Comparison of ENCODE assay signal across 12 cellular contexts in genomic region chr4:53854991-53855885, GRCh38.
DNase-seq lines count a peak whose midpoint lies in the region; ATAC-seq, FAIRE-seq and TF ChIP-seq lines count a peak whose summit lies in the region.
"Had no signal": no experiment of that assay in that cellular context is flagged by ENCODE, and none has a peak within 500 bp of the region (broad histone marks: within the 10 kb centered on the region; RNA-seq: fewer than 3 reads in every experiment).

No MANE protein-coding gene starts in this region.

- H3K4me2 ChIP-seq in mesenchymal stem cell (ENCODE audit: low read length, poor library complexity, severe bottlenecking), result no peak overlapping the region

- DNase-seq in AG09319 (ENCODE audit: extremely low read depth, low read depth), result peak; percentile 20
- peak; percentile 87 for DNase-seq in MV-4-11 (lab: John Stamatoyannopoulos, UW)
- DNase-seq in bronchial epithelial cell (ENCODE audit: low read depth), result peak; percentile 61
- peak; percentile 25 for DNase-seq in mesenchymal stem cell
- DNase-seq in DMS53 (lab: John Stamatoyannopoulos, UW), result no peak
- DNase-seq in cerebellum (ENCODE audit: low spot score), result no peak
- no peak for DNase-seq in stimulated activated naive CD4-positive, alpha-beta T cell treated with Interleukin-2 at 50 U/mL for 16 hours (lab: John Stamatoyannopoulos, UW)
- DNase-seq: AML-193 had no signal

- peaks cover 16% of the 10 kb centered on the region for H3K9me3 ChIP-seq in mesenchymal stem cell (ENCODE audit: control insufficient read depth, low read length)
- H3K9me3 ChIP-seq: neutrophil had no signal

- peaks cover 4% of the 10 kb centered on the region for H3K4me1 ChIP-seq in mesenchymal stem cell (ENCODE audit: control insufficient read depth, insufficient read depth, low read depth, low read length)

- peak; percentile 18 for FAIRE-seq in bronchial epithelial cell (lab: Jason Lieb, UNC)
- FAIRE-seq: H1 had no signal

- no peak overlapping the region for H2BK120ac ChIP-seq in mesenchymal stem cell (ENCODE audit: low read depth, low read length)

- H2AK5ac ChIP-seq in mesenchymal stem cell (ENCODE audit: low read length, severe bottlenecking), result peak overlapping the region; percentile 14

- TF ChIP-seq CTCF in AG09319 (IDR thresholded peaks at IDR 0.05; ENCODE audit: low read depth, low read length) (no peak), bronchial epithelial cell (IDR thresholded peaks at IDR 0.05; ENCODE audit: insufficient read depth, low read length, severe bottlenecking) (no peak)

- H3K18ac ChIP-seq in mesenchymal stem cell (ENCODE audit: low read depth in 1 of 2, low read length in 2 of 2), result peak overlapping the region in 1 of 2 experiments; percentile 72

- no peak overlapping the region for H3K14ac ChIP-seq in mesenchymal stem cell (ENCODE audit: low read length in 2 of 2)

- H2AFZ ChIP-seq in mesenchymal stem cell (ENCODE audit: low read depth, low read length), result no peak overlapping the region

- H3K23ac ChIP-seq in mesenchymal stem cell (ENCODE audit: low read length in 2 of 2), result no peak overlapping the region

- ATAC-seq in HG02798 (IDR thresholded peaks at IDR 0.05; ENCODE audit: poor library complexity, unreplicated experiment), result no peak

- H4K8ac ChIP-seq in mesenchymal stem cell (ENCODE audit: low read length), result peak overlapping the region; percentile 36

- no peak overlapping the region for H4K91ac ChIP-seq in mesenchymal stem cell (ENCODE audit: low read length)

- no peak overlapping the region for H3K4me3 ChIP-seq in bronchial epithelial cell (ENCODE audit: low read depth, low read length)
- peak overlapping the region in 1 of 2 experiments; percentile 43 for H3K4me3 ChIP-seq in mesenchymal stem cell (ENCODE audit: insufficient read depth in 1 of 2, low read depth in 1 of 2, low read length in 2 of 2)

- WGBS in mesenchymal stem cell, result 85% methylated on average over 7 of the region's 7 CpGs

- peak overlapping the region; percentile 80 for H3K9ac ChIP-seq in mesenchymal stem cell (ENCODE audit: low read length)

- no peak overlapping the region for H3K4ac ChIP-seq in mesenchymal stem cell (ENCODE audit: low read depth in 1 of 2, low read length in 2 of 2)

- peak overlapping the region; percentile 28 for H3K27ac ChIP-seq in mesenchymal stem cell (ENCODE audit: low read length, poor library complexity, severe bottlenecking)
- H3K27ac ChIP-seq: neutrophil, VCaP had no signal

- no peak overlapping the region for H2BK5ac ChIP-seq in mesenchymal stem cell (ENCODE audit: low read depth, low read length, poor library complexity, severe bottlenecking)

- peak overlapping the region in 1 of 2 experiments; percentile 83 for H2BK12ac ChIP-seq in mesenchymal stem cell (ENCODE audit: low read length in 2 of 2)

- H3K79me1 ChIP-seq in mesenchymal stem cell (replicated peaks; ENCODE audit: low read length, poor library complexity, severe bottlenecking), result no peaks in the 10 kb centered on the region

- H3K27me3 ChIP-seq in bronchial epithelial cell (ENCODE audit: control insufficient read depth, insufficient read depth, low read length) (no peaks in the 10 kb centered on the region), mesenchymal stem cell (ENCODE audit: control insufficient read depth in 1 of 2, insufficient read depth in 1 of 2, low read length in 2 of 2) (no peaks in the 10 kb centered on the region)
- H3K27me3 ChIP-seq: neutrophil had no signal

- no peaks in the 10 kb centered on the region for H3K36me3 ChIP-seq in bronchial epithelial cell (ENCODE audit: control insufficient read depth, insufficient read depth, low read length)
- no peaks in the 10 kb centered on the region for H3K36me3 ChIP-seq in mesenchymal stem cell (ENCODE audit: control insufficient read depth in 1 of 2, insufficient read depth in 2 of 2, low read depth in 1 of 2, low read length in 2 of 2)
- H3K36me3 ChIP-seq: neutrophil had no signal

- no peak overlapping the region for H2BK15ac ChIP-seq in mesenchymal stem cell (ENCODE audit: low read depth, poor library complexity, severe bottlenecking)

Comparison
In these comparisons a context has a peak if more than half of its experiments do, and no peak if none do; other contexts are left out.
1. DNase-seq: peak in AG09319 (single experiment), MV-4-11 (single experiment), bronchial epithelial cell (single experiment) and mesenchymal stem cell (single experiment); none in DMS53 (single experiment), cerebellum (single experiment) and stimulated activated naive CD4-positive, alpha-beta T cell treated with Interleukin-2 at 50 U/mL for 16 hours (single experiment).